12 cellular contexts compared by ENCODE assay signal in the genomic region with DNA sequence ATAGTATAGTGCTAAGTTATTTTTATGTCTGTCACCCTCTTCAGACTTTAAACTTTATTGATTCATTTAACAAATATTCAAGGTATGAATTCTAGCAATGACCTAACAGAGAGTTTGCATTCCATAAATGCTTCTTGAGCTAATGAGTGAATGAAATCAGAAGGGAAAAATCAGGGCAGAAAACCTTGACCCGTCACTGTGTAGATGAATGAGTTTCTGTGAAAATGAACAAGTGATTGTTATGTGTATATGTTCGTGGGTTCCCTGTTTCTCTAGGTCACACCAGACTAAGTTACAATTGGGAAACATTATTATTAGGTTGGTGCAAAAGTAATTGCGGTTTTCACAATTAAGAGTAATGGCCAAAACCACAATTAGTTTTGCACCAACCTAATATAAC. TPM values are rescaled to one million over a fixed set of nuclear protein-coding genes. Genes with fewer than 3 reads are reported as not detected.
A peak's percentile ranks its signal among the peaks of the same experiment; 100 is the strongest.
DNase-seq lines count a peak whose midpoint lies in the region; ATAC-seq and TF ChIP-seq lines count a peak whose summit lies in the region.
"Had no signal": no experiment of that assay in that cellular context is flagged by ENCODE, and none has a peak within 500 bp of the region (broad histone marks: within the 10 kb centered on the region; RNA-seq: fewer than 3 reads in every experiment).

No MANE protein-coding gene starts in this region.

- H3K4me1 ChIP-seq in OCI-LY1 (ENCODE audit: insufficient read depth, low read length, severe bottlenecking): peaks cover 87% of the 10 kb centered on the region
- no peaks in the 10 kb centered on the region for H3K4me1 ChIP-seq in adrenal gland (replicated peaks in 1 of 2)

- 43 to 54% (median 47%) methylated on average over 3 of the region's 3 CpGs for WGBS in adrenal gland, 4 donors

- peaks cover 89% of the 10 kb centered on the region for H3K79me2 ChIP-seq in OCI-LY1 (ENCODE audit: insufficient read depth, low read length)

- no peaks in the 10 kb centered on the region for H3K9me3 Mint-ChIP-seq in activated naive CD8-positive, alpha-beta T cell (ENCODE audit: low read depth)
- peaks cover 3% of the 10 kb centered on the region for H3K9me3 Mint-ChIP-seq in activated naive CD8-positive, alpha-beta T cell treated with anti-CD3 and anti-CD28 coated beads for 36 hours
- H3K9me3 Mint-ChIP-seq: activated T-cell treated with anti-CD3 and anti-CD28 coated beads, Interleukin-2, amount 50 U/mL, for 4 hours had no signal

- DNase-seq in activated naive CD8-positive, alpha-beta T cell treated with anti-CD3 and anti-CD28 coated beads for 36 hours: no peak
- DNase-seq in iris pigment epithelial cell (ENCODE audit: low read depth): peak; percentile 20
- DNase-seq in head of caudate nucleus: no peak
- no peak for DNase-seq in adrenal gland
- DNase-seq: activated T-cell treated with anti-CD3 and anti-CD28 coated beads, Interleukin-2, amount 50 U/mL, for 4 hours; NCI-H187; stimulated activated naive CD4-positive, alpha-beta T cell treated with Interleukin-2 at 50 U/mL for 16 hours; T1000 had no signal

- H4K20me1 ChIP-seq in OCI-LY1 (ENCODE audit: insufficient read depth, low read length): no peaks in the 10 kb centered on the region

- H3K27ac Mint-ChIP-seq in activated naive CD8-positive, alpha-beta T cell: peak overlapping the region; percentile 30
- H3K27ac Mint-ChIP-seq in activated naive CD8-positive, alpha-beta T cell treated with anti-CD3 and anti-CD28 coated beads for 36 hours: no peak overlapping the region

- ATAC-seq in HG03442 (IDR thresholded peaks at IDR 0.05; ENCODE audit: unreplicated experiment) (no peak), GM19467 (IDR thresholded peaks at IDR 0.05; ENCODE audit: unreplicated experiment) (no peak)

- H3K27ac ChIP-seq in OCI-LY1 (ENCODE audit: low read depth, low read length, poor library complexity, severe bottlenecking) (peak overlapping the region; percentile 87), adrenal gland (no peak overlapping the region)

- H3K27me3 Mint-ChIP-seq in activated naive CD8-positive, alpha-beta T cell: no peaks in the 10 kb centered on the region
- H3K27me3 Mint-ChIP-seq in activated naive CD8-positive, alpha-beta T cell treated with anti-CD3 and anti-CD28 coated beads for 36 hours: no peaks in the 10 kb centered on the region

- intact Hi-C loops in head of caudate nucleus (cut with DNase I) (no loop called here), adrenal gland (cut with DNase I) (no loop called here)

- no peaks in the 10 kb centered on the region for H3K9me3 ChIP-seq in OCI-LY1 (ENCODE audit: low read length)
- H3K9me3 ChIP-seq in adrenal gland (replicated peaks in 1 of 3): no peaks in the 10 kb centered on the region

- peak overlapping the region; percentile 57 for H3K4me2 ChIP-seq in OCI-LY1 (ENCODE audit: low read length)

- H3K36me3 ChIP-seq in OCI-LY1 (ENCODE audit: insufficient read depth, low read length) (peaks cover 49% of the 10 kb centered on the region), adrenal gland (replicated peaks in 1 of 2) (no peaks in the 10 kb centered on the region)

- H3F3A ChIP-seq in OCI-LY1 (ENCODE audit: insufficient read depth, low read length): 0 out of 2 replicates have a peak, but pooled peaks cover 8% of the 10 kb centered on the region

- peaks cover 92% of the 10 kb centered on the region for H3K4me1 Mint-ChIP-seq in activated naive CD8-positive, alpha-beta T cell (ENCODE audit: low read depth)
- peaks cover 84% of the 10 kb centered on the region for H3K4me1 Mint-ChIP-seq in activated naive CD8-positive, alpha-beta T cell treated with anti-CD3 and anti-CD28 coated beads for 36 hours

- no peak for TF ChIP-seq POLR2A in adrenal gland (IDR thresholded peaks at IDR 0.05)

- no peak overlapping the region for H2AFZ ChIP-seq in OCI-LY1 (ENCODE audit: low read length)

- H3K9ac ChIP-seq in OCI-LY1 (ENCODE audit: low read length): peak overlapping the region; percentile 13; the same call in 1 of the 2 replicates

- no peaks in the 10 kb centered on the region for H3K9me2 ChIP-seq in OCI-LY1 (ENCODE audit: low read depth, low read length)

- H3K36me3 Mint-ChIP-seq in activated naive CD8-positive, alpha-beta T cell: peaks cover 22% of the 10 kb centered on the region
- H3K36me3 Mint-ChIP-seq in activated naive CD8-positive, alpha-beta T cell treated with anti-CD3 and anti-CD28 coated beads for 36 hours: peaks cover 62% of the 10 kb centered on the region

- H3K4me3 ChIP-seq in OCI-LY1 (ENCODE audit: low read depth, low read length, poor library complexity, severe bottlenecking) (peak overlapping the region; percentile 28), adrenal gland (no peak overlapping the region)

- H3K4me3 Mint-ChIP-seq in activated naive CD8-positive, alpha-beta T cell: peak overlapping the region; percentile 41
- no peak overlapping the region for H3K4me3 Mint-ChIP-seq in activated naive CD8-positive, alpha-beta T cell treated with anti-CD3 and anti-CD28 coated beads for 36 hours

- TF ChIP-seq CTCF in OCI-LY1 (IDR thresholded peaks at IDR 0.05; ENCODE audit: low read length): no peak
- no peak for TF ChIP-seq CTCF in adrenal gland (IDR thresholded peaks at IDR 0.05)

- no peaks in the 10 kb centered on the region for H3K27me3 ChIP-seq in OCI-LY1 (ENCODE audit: insufficient read depth, low read length)
- H3K27me3 ChIP-seq in adrenal gland: no peaks in the 10 kb centered on the region

RNA-seq across cellular contexts. Expression of gene APBB1IP, which starts 30.1 kb away (rescaled TPM):
- total RNA-seq in activated naive CD8-positive, alpha-beta T cell treated with anti-CD3 and anti-CD28 coated beads for 36 hours: 10 to 100 TPM; 66.3 to 68.0 TPM
- 10 to 100 TPM in 4 of 8 donors, 1 to 10 TPM in 3, under 1 TPM in 1; 0.60 to 16.1 (median 9.9) TPM for total RNA-seq in adrenal gland
- polyA plus RNA-seq in adrenal gland: 1 to 10 TPM; 3.6 to 5.5 (median 4.8) TPM
